Comparison of ENCODE assay signal across 20 cellular contexts in the genomic region with DNA sequence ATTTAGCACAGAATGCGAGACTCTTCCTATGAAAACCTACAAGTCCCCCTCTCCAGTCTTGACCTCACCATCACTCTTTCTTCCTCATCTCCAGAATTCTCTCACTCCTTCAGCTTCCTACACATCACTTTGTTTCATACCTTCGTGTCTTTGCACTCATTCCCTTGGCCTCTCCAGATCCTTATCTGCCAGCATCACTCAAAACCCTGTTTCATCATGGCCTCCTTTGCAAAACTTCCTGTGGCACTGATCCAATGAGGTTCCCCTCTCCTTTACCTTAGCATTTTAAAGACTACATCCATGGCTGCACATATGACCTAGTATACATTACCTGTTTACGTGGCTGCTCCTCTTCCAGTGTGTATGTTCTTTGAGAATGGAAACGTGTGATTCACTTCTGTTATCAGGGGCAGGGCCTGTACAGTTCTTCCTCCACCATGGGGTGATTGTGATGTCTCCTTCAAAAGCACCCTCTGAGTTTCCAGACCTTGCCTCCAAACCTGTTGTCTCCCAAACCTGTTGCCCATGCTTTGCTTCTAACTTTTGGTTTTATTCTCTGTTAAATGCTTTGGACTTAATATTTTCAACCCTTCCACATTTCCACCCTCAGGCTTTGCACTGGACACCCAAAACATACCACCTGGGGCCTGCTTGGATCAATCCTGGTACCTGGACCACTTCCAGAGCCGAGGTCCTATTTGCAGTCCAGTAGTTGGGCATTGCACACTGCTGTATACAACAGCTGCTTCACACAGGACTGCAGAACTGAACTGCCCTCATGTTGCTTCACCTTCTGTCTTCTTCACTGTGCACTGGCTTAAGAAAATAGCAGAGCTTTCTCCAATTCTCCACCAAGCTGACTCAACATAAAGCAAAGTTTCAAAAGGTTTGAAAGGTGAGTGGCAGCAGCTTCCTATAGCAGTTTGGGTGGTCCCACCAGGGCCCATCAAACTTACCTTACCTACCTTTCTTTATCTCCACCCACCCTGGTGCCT.
"Had no signal": no experiment of that assay in that cellular context is flagged by ENCODE, and none has a peak within 500 bp of the region (broad histone marks: within the 10 kb centered on the region; RNA-seq: fewer than 3 reads in every experiment).

No MANE protein-coding gene starts in this region.

- H3K79me2 ChIP-seq: hepatocyte had no signal

- H2AFZ ChIP-seq: hepatocyte had no signal

- H3K4me1 ChIP-seq: body of pancreas, psoas muscle, tibial nerve had no signal

- H3K36me3 ChIP-seq: tibial nerve had no signal

- ATAC-seq: activated CD8-positive, alpha-beta memory T cell treated with anti-CD3 and anti-CD28 coated beads, Interleukin-2, amount 10 ng/mL, durations not matched to agents 7 days and 5 days; activated T-helper 17 cell treated with anti-CD3 and anti-CD28 coated beads, Interleukin-2, amount 50 U/mL, for 72 hours; body of pancreas; left lobe of liver; psoas muscle; right cardiac atrium; T-cell had no signal

- H3K27ac ChIP-seq: body of pancreas, hepatocyte, psoas muscle, tibial nerve had no signal

- H3K4me3 ChIP-seq: body of pancreas, hepatocyte, psoas muscle, tibial nerve had no signal

- H3K27me3 ChIP-seq: body of pancreas, hepatocyte, tibial nerve had no signal

- H3K4me2 ChIP-seq: hepatocyte had no signal

- H3K9me3 ChIP-seq: body of pancreas, psoas muscle, tibial nerve had no signal

- FAIRE-seq: islet of Langerhans had no signal

- DNase-seq: activated B cell treated with CpG ODN at 0.5 μM for 24 hours; activated CD4-positive, alpha-beta memory T cell treated with anti-CD3 and anti-CD28 coated beads, Interleukin-2, amount 10 ng/mL, durations not matched to agents 7 days and 5 days; activated CD4-positive, alpha-beta T cell treated with anti-CD3 and anti-CD28 coated beads for 4 hours; activated CD8-positive, alpha-beta memory T cell treated with anti-CD3 and anti-CD28 coated beads, Interleukin-2, amount 10 ng/mL, durations not matched to agents 7 days and 5 days; activated naive CD4-positive, alpha-beta T cell; activated naive CD8-positive, alpha-beta T cell treated with anti-CD3 and anti-CD28 coated beads for 36 hours; amygdala; body of pancreas; effector CD4-positive, alpha-beta T cell; naive B cell; psoas muscle; right cardiac atrium; stimulated activated CD4-positive, alpha-beta T cell treated with anti-CD3 and anti-CD28 coated beads, Interleukin-2, amount 100 ng/mL, for 24 hours; T-cell; T-helper 9 cell had no signal
